Comparison of ENCODE assay signal across 1 cellular context in the genomic region with DNA sequence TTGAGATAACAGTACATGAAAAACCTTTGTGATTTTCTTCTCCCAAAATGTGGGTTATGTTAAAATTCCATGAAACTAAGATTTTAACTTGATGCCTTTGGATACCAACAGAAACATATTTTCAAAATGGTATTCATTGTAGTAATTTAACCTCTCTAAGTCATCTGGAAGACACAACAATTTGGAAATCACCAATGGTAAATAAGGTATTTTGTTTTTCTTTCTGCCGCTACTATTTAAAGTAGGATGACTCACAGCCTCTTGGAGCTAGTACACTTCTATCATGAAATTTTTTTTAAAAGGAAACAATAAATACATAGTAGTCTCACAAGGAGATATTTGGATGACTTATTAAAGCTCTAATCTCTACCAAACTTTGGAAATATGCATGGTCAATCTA.
TF ChIP-seq lines count a peak whose summit lies in the region.

No MANE protein-coding gene starts in this region.

TF ChIP-seq in SK-N-SH, 30 proteins besides CTCF, POLR2A, EP300 and RAD21 (continued from another document):
- TF ChIP-seq, protein P1, sequence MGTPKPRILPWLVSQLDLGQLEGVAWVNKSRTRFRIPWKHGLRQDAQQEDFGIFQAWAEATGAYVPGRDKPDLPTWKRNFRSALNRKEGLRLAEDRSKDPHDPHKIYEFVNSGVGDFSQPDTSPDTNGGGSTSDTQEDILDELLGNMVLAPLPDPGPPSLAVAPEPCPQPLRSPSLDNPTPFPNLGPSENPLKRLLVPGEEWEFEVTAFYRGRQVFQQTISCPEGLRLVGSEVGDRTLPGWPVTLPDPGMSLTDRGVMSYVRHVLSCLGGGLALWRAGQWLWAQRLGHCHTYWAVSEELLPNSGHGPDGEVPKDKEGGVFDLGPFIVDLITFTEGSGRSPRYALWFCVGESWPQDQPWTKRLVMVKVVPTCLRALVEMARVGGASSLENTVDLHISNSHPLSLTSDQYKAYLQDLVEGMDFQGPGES (IDR thresholded peaks at IDR 0.05; ENCODE audit: low read depth, low read length) = no peak
- TF ChIP-seq RXRA (IDR thresholded peaks at IDR 0.05; ENCODE audit: borderline replicate concordance, low read depth) = no peak
- TF ChIP-seq FOXJ3 (CRISPR knock-in tag; IDR thresholded peaks at IDR 0.05) = no peak
- TF ChIP-seq, protein P2, sequence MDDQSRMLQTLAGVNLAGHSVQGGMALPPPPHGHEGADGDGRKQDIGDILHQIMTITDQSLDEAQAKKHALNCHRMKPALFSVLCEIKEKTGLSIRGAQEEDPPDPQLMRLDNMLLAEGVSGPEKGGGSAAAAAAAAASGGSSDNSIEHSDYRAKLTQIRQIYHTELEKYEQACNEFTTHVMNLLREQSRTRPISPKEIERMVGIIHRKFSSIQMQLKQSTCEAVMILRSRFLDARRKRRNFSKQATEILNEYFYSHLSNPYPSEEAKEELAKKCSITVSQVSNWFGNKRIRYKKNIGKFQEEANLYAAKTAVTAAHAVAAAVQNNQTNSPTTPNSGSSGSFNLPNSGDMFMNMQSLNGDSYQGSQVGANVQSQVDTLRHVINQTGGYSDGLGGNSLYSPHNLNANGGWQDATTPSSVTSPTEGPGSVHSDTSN (IDR thresholded peaks at IDR 0.05) = no peak
- TF ChIP-seq, protein P3, sequence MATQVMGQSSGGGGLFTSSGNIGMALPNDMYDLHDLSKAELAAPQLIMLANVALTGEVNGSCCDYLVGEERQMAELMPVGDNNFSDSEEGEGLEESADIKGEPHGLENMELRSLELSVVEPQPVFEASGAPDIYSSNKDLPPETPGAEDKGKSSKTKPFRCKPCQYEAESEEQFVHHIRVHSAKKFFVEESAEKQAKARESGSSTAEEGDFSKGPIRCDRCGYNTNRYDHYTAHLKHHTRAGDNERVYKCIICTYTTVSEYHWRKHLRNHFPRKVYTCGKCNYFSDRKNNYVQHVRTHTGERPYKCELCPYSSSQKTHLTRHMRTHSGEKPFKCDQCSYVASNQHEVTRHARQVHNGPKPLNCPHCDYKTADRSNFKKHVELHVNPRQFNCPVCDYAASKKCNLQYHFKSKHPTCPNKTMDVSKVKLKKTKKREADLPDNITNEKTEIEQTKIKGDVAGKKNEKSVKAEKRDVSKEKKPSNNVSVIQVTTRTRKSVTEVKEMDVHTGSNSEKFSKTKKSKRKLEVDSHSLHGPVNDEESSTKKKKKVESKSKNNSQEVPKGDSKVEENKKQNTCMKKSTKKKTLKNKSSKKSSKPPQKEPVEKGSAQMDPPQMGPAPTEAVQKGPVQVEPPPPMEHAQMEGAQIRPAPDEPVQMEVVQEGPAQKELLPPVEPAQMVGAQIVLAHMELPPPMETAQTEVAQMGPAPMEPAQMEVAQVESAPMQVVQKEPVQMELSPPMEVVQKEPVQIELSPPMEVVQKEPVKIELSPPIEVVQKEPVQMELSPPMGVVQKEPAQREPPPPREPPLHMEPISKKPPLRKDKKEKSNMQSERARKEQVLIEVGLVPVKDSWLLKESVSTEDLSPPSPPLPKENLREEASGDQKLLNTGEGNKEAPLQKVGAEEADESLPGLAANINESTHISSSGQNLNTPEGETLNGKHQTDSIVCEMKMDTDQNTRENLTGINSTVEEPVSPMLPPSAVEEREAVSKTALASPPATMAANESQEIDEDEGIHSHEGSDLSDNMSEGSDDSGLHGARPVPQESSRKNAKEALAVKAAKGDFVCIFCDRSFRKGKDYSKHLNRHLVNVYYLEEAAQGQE (IDR thresholded peaks at IDR 0.05; ENCODE audit: low read depth, low read length) = no peak
- no peak for TF ChIP-seq TAF1 (IDR thresholded peaks at IDR 0.05; ENCODE audit: borderline replicate concordance, low read depth, low read length)
- no peak for TF ChIP-seq GABPA (IDR thresholded peaks at IDR 0.05; ENCODE audit: low read depth)
- no peak for TF ChIP-seq SMC3 (IDR thresholded peaks at IDR 0.05; ENCODE audit: low read depth, low read length)
- 0 out of 2 replicates have a peak, but pooled peaks have one; percentile 10 for TF ChIP-seq TEAD4 (IDR thresholded peaks at IDR 0.05; ENCODE audit: borderline replicate concordance, insufficient read depth)
- no peak for TF ChIP-seq NFIC (IDR thresholded peaks at IDR 0.05; ENCODE audit: borderline replicate concordance)
- no peak for TF ChIP-seq FOXM1 (IDR thresholded peaks at IDR 0.05; ENCODE audit: low read depth)
- TF ChIP-seq, protein P4, sequence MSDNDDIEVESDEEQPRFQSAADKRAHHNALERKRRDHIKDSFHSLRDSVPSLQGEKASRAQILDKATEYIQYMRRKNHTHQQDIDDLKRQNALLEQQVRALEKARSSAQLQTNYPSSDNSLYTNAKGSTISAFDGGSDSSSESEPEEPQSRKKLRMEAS (IDR thresholded peaks at IDR 0.05; ENCODE audit: low read depth) = no peak
- TF ChIP-seq RFX5 (IDR thresholded peaks at IDR 0.05; ENCODE audit: low read length) = no peak
